11 cellular contexts compared by ENCODE assay signal in genomic region chr2:56460508-56460907, GRCh38.
"Had no signal": no experiment of that assay in that cellular context is flagged by ENCODE, and none has a peak within 500 bp of the region (broad histone marks: within the 10 kb centered on the region; RNA-seq: fewer than 3 reads in every experiment).

No MANE protein-coding gene starts in this region.

- DNase-seq: GM23248, GOT3, H7, H9, HCEC 1CT, HFFc6 had no signal

- H3K4me3 Mint-ChIP-seq: GM23338, H9, HFFc6 had no signal

- H3K4me1 ChIP-seq: HAP-1 had no signal

- H3K4me2 ChIP-seq: GM23338 had no signal

- ATAC-seq: GM23338, HCT116 had no signal

- H3K9ac ChIP-seq: GM23248 had no signal

- H3K27ac Mint-ChIP-seq: GM23338, H9, HFFc6 had no signal

- H3K36me3 ChIP-seq: HAP-1 had no signal

- H3K4me1 Mint-ChIP-seq: GM23338, H9 had no signal

- H3K9me3 ChIP-seq: HAP-1 had no signal

- FAIRE-seq: H1, H54 had no signal

- H3K27ac ChIP-seq: GM23248 had no signal

- H3K4me3 ChIP-seq: GM23248, GM23338, HAP-1 had no signal

- H3K9me3 Mint-ChIP-seq: GM23338, H9, HFFc6 had no signal

- H2AFZ ChIP-seq: GM23248, GM23338 had no signal
